14 cellular contexts compared by ENCODE assay signal in genomic region chr10:132363376-132363775, GRCh38.
"Had no signal": no experiment of that assay in that cellular context is flagged by ENCODE, and none has a peak within 500 bp of the region (broad histone marks: within the 10 kb centered on the region; RNA-seq: fewer than 3 reads in every experiment).

No MANE protein-coding gene starts in this region.

- H3K27me3 ChIP-seq: gastrocnemius medialis, hepatocyte, stomach had no signal

- H3K9me3 ChIP-seq: gastrocnemius medialis, stomach had no signal

- H3K9me3 Mint-ChIP-seq: T-cell had no signal

- H3K27ac Mint-ChIP-seq: activated naive CD8-positive, alpha-beta T cell treated with anti-CD3 and anti-CD28 coated beads for 36 hours; naive thymus-derived CD4-positive, alpha-beta T cell; T-cell had no signal

- ATAC-seq: gastrocnemius medialis, T-cell had no signal

- DNase-seq: activated CD4-positive, alpha-beta T cell treated with anti-CD3 and anti-CD28 coated beads for 48 hours; activated naive CD8-positive, alpha-beta T cell treated with anti-CD3 and anti-CD28 coated beads for 36 hours; activated T-cell treated with anti-CD3 and anti-CD28 coated beads for 4 hours; anterior cingulate cortex; effector CD4-positive, alpha-beta T cell; gastrocnemius medialis; naive thymus-derived CD4-positive, alpha-beta T cell; occipital lobe; stimulated activated CD4-positive, alpha-beta T cell treated with anti-CD3 and anti-CD28 coated beads, Interleukin-4, amount 100 ng/mL, for 1 hour; stomach; T-cell; T1000 had no signal

- H3K27me3 Mint-ChIP-seq: activated naive CD8-positive, alpha-beta T cell treated with anti-CD3 and anti-CD28 coated beads for 36 hours; naive thymus-derived CD4-positive, alpha-beta T cell; T-cell had no signal

- H3K4me3 ChIP-seq: coronary artery, gastrocnemius medialis, hepatocyte, stomach had no signal

- H2AFZ ChIP-seq: hepatocyte had no signal

- H3K4me1 ChIP-seq: gastrocnemius medialis, stomach had no signal

- H3K4me2 ChIP-seq: hepatocyte had no signal

- H3K79me2 ChIP-seq: hepatocyte had no signal

- H3K4me1 Mint-ChIP-seq: activated naive CD8-positive, alpha-beta T cell treated with anti-CD3 and anti-CD28 coated beads for 36 hours; T-cell had no signal

- H3K4me3 Mint-ChIP-seq: activated naive CD8-positive, alpha-beta T cell treated with anti-CD3 and anti-CD28 coated beads for 36 hours; naive thymus-derived CD4-positive, alpha-beta T cell; T-cell had no signal

- H3K27ac ChIP-seq: coronary artery, gastrocnemius medialis, hepatocyte, stomach had no signal

- H3K36me3 ChIP-seq: gastrocnemius medialis had no signal
